In genomic region chr5:128021411-128021810, GRCh38 we compare ENCODE assay signal across 20 cellular contexts.
"Had no signal": no experiment of that assay in that cellular context is flagged by ENCODE, and none has a peak within 500 bp of the region (broad histone marks: within the 10 kb centered on the region; RNA-seq: fewer than 3 reads in every experiment).

No MANE protein-coding gene starts in this region.

- FAIRE-seq: TTC549 had no signal

- H3K27ac ChIP-seq: ascending aorta had no signal

- H3K4me3 ChIP-seq: ascending aorta, K562 had no signal

- DNase-seq: activated B cell treated with CpG ODN at 0.5 μM for 24 hours; activated CD4-positive, alpha-beta T cell treated with anti-CD3 and anti-CD28 coated beads for 1 hour; activated CD4-positive, alpha-beta T cell treated with anti-CD3 and anti-CD28 coated beads, Interleukin-2, amount 10 ng/mL, durations not matched to agents 24 days and 14 days; activated CD4-positive, alpha-beta T cell treated with anti-CD3 and anti-CD28 coated beads, Interleukin-2, amount 50 U/mL, for 48 hours; activated CD8-positive, alpha-beta memory T cell treated with anti-CD3 and anti-CD28 coated beads, Interleukin-2, amount 10 ng/mL, durations not matched to agents 7 days and 5 days; activated effector memory CD4-positive, alpha-beta T cell treated with Interleukin-2 at 50 U/mL for 16 hours; activated naive CD4-positive, alpha-beta T cell; activated T-cell treated with anti-CD3 and anti-CD28 coated beads, Interleukin-2, amount 50 U/mL, for 24 hours; amniotic stem cell; cerebellar nuclear complex; Kasumi-1; NCI-H1105 treated with DMSO at 0.1 percent for 48 hours; NCI-H1930; NCI-H510A treated with DMSO at 0.1 percent for 48 hours; SIG-M5; T-helper 17 cell; T1000 had no signal

- H3K9me3 ChIP-seq: ascending aorta had no signal

- H3K27me3 ChIP-seq: ascending aorta had no signal

- ATAC-seq: activated CD8-positive, alpha-beta memory T cell treated with anti-CD3 and anti-CD28 coated beads, Interleukin-2, amount 10 ng/mL, durations not matched to agents 7 days and 5 days; K562; T-helper 17 cell had no signal

- H3K4me1 ChIP-seq: ascending aorta had no signal
